Comparison of ENCODE assay signal across 11 cellular contexts in the genomic region with DNA sequence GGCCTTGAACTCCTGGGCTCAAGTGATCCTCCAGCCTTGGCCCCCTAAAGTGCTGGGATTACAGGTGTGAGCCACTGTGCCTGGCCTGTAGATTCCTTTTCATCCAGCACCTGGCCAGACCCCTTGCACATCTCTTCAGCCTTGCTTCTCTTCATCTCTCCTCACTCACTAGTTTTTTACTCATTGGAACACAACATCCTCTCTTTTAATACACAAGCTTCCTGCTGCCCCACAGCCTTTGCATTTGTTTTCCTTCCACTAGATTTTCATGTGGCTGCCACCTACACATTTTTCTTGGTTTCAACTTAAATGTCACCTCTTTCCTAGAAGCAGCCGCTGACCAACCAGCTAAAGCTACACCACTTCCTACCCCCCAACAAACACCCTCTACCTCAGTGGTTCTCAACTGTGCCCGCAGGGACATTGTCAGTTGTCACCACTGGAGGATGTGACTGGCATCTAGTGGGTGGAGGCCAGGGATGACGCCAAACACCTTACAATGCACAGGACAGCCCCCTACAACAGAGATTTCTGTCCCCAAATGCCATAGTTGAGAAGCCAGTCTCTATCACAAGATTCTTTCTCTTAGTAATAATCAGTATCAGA. TPM values are rescaled to one million over a fixed set of nuclear protein-coding genes. Genes with fewer than 3 reads are reported as not detected.
A peak's percentile ranks its signal among the peaks of the same experiment; 100 is the strongest.
DNase-seq lines count a peak whose midpoint lies in the region; ATAC-seq lines count a peak whose summit lies in the region.
"Had no signal": no experiment of that assay in that cellular context is flagged by ENCODE, and none has a peak within 500 bp of the region (broad histone marks: within the 10 kb centered on the region; RNA-seq: fewer than 3 reads in every experiment).

No MANE protein-coding gene starts in this region.

- H3K23ac ChIP-seq in trophoblast cell (ENCODE audit: low read length): no peak overlapping the region

- H3K4me2 ChIP-seq in trophoblast cell (ENCODE audit: low read length): no peak overlapping the region

- no peak overlapping the region for H2BK5ac ChIP-seq in trophoblast cell (ENCODE audit: low read depth, low read length, poor library complexity)

- H3K4me3 ChIP-seq in trophoblast cell (ENCODE audit: low read depth, low read length): no peak overlapping the region

- no CpG with 5 or more reads among the region's 3 CpGs for WGBS in trophoblast cell (ENCODE audit: extremely low coverage, insufficient coverage, insufficient read length)

- H2BK12ac ChIP-seq in trophoblast cell (ENCODE audit: low read length): no peak overlapping the region

- no peak overlapping the region for H3K14ac ChIP-seq in trophoblast cell (ENCODE audit: low read length)

- H3K27me3 ChIP-seq in trophoblast cell (ENCODE audit: insufficient read depth, low read length): no peaks in the 10 kb centered on the region

- no peaks in the 10 kb centered on the region for H3K79me1 ChIP-seq in trophoblast cell (ENCODE audit: low read length)

- H4K91ac ChIP-seq in trophoblast cell (ENCODE audit: low read depth, low read length): no peak overlapping the region

- H3K4me1 ChIP-seq in trophoblast cell (ENCODE audit: control insufficient read depth in 1 of 2, insufficient read depth in 2 of 2, low read length in 2 of 2): no peaks in the 10 kb centered on the region

- ATAC-seq in GM18502 (IDR thresholded peaks at IDR 0.05; ENCODE audit: poor library complexity, unreplicated experiment): peak; percentile 43
- ATAC-seq in HG03025 (IDR thresholded peaks at IDR 0.05; ENCODE audit: low FRiP score, unreplicated experiment): peak; percentile 43

- H4K8ac ChIP-seq in trophoblast cell (ENCODE audit: low read depth, low read length): no peak overlapping the region

- DNase-seq in activated T-cell treated with anti-CD3 and anti-CD28 coated beads, Interleukin-2, amount 50 U/mL, for 48 hours: peak; percentile 78 to 83
- DNase-seq in stimulated activated CD4-positive, alpha-beta T cell treated with anti-CD3 and anti-CD28 coated beads, Interleukin-1b, Interleukin-23, amount 100 ng/mL, for 24 hours (ENCODE audit: low read depth in 4 of 4, low spot score in 1 of 4): peak in 3 of 4 experiments; percentile 2 to 54 (median 11)
- DNase-seq in DMS153 (lab: John Stamatoyannopoulos, UW) (no peak), ureter (ENCODE audit: low spot score) (no peak), NCI-H446 treated with DMSO at 0.1 percent for 48 hours (lab: John Stamatoyannopoulos, UW) (no peak), trophoblast cell (no peak)
- DNase-seq: activated B cell treated with CpG ODN at 0.5 μM for 24 hours, NCI-H1930 had no signal

- H3K79me2 ChIP-seq in trophoblast cell (ENCODE audit: control insufficient read depth, insufficient read depth, low read length, poor library complexity): no peaks in the 10 kb centered on the region

- H3K9me3 ChIP-seq in trophoblast cell (ENCODE audit: insufficient read depth, low read depth, low read length): no peaks in the 10 kb centered on the region

- H2AK5ac ChIP-seq in trophoblast cell (ENCODE audit: low read length): no peak overlapping the region

- no peak overlapping the region for H3K18ac ChIP-seq in trophoblast cell (ENCODE audit: low read length)

- H2AFZ ChIP-seq in trophoblast cell (ENCODE audit: insufficient read depth, low read length, poor library complexity): no peak overlapping the region

- no peak overlapping the region for H4K12ac ChIP-seq in trophoblast cell (ENCODE audit: low read depth, low read length)

- no peak overlapping the region for H3K9ac ChIP-seq in trophoblast cell (ENCODE audit: low read length)

- no peak overlapping the region for H2BK120ac ChIP-seq in trophoblast cell (ENCODE audit: insufficient read depth, low read length, poor library complexity)

- no peak overlapping the region for H3K27ac ChIP-seq in trophoblast cell (ENCODE audit: low read depth, low read length)
- H3K27ac ChIP-seq: C4-2B had no signal

- H3K4ac ChIP-seq in trophoblast cell (ENCODE audit: low read depth, low read length): no peak overlapping the region

- H3K36me3 ChIP-seq in trophoblast cell (ENCODE audit: control insufficient read depth in 1 of 2, insufficient read depth in 2 of 2, low read length in 2 of 2): no peaks in the 10 kb centered on the region

RNA-seq across cellular contexts. Expression of a gene that starts 33.7 kb away (rescaled TPM):
- 0.44 TPM for total RNA-seq in ureter
- 0.83 and 1.1 TPM in 2 replicates for polyA plus RNA-seq in trophoblast cell (2013)
- total RNA-seq: activated B cell treated with CpG ODN at 0.5 μM for 24 hours had no signal

Comparison
In these comparisons a context has a peak if more than half of its experiments do, and no peak if none do; other contexts are left out.
1. DNase-seq: peak in activated T-cell treated with anti-CD3 and anti-CD28 coated beads, Interleukin-2, amount 50 U/mL, for 48 hours (2 of 2) and stimulated activated CD4-positive, alpha-beta T cell treated with anti-CD3 and anti-CD28 coated beads, Interleukin-1b, Interleukin-23, amount 100 ng/mL, for 24 hours (3 of 4); none in DMS153 (single experiment), ureter (single experiment), NCI-H446 treated with DMSO at 0.1 percent for 48 hours (single experiment) and trophoblast cell (0 of 2).